In genomic region chr14:54658836-54659235, GRCh38 we compare ENCODE assay signal across 24 cellular contexts.
A peak's percentile ranks its signal among the peaks of the same experiment; 100 is the strongest.
DNase-seq lines count a peak whose midpoint lies in the region; ATAC-seq and TF ChIP-seq lines count a peak whose summit lies in the region.
"Had no signal": no experiment of that assay in that cellular context is flagged by ENCODE, and none has a peak within 500 bp of the region (broad histone marks: within the 10 kb centered on the region; RNA-seq: fewer than 3 reads in every experiment).

No MANE protein-coding gene starts in this region.

- ATAC-seq in RWPE2 (ENCODE audit: low read depth) (no peak), HG02642 (IDR thresholded peaks at IDR 0.05; ENCODE audit: poor library complexity, unreplicated experiment) (no peak)
- ATAC-seq: K562 had no signal

- no peak overlapping the region for H3K9ac ChIP-seq in muscle layer of colon (ENCODE audit: low read length)

- no peak overlapping the region for H3K4me3 ChIP-seq in RWPE2 (ENCODE audit: severe bottlenecking)
- H3K4me3 ChIP-seq in muscle layer of colon (ENCODE audit: low read depth in 1 of 2, low read length in 2 of 2): no peak overlapping the region
- H3K4me3 ChIP-seq: K562, MG63, SK-N-MC had no signal

- peak overlapping the region; percentile 91 for H3K27ac ChIP-seq in RWPE2 (ENCODE audit: poor library complexity, severe bottlenecking)
- peak overlapping the region; percentile 90 for H3K27ac ChIP-seq in epithelial cell of prostate
- H3K27ac ChIP-seq in muscle layer of colon (ENCODE audit: low read depth, low read length): peak overlapping the region; percentile 0
- H3K27ac ChIP-seq: C4-2B, SK-N-MC had no signal

- no peaks in the 10 kb centered on the region for H3K9me3 ChIP-seq in RWPE2 (ENCODE audit: severe bottlenecking)
- no peaks in the 10 kb centered on the region for H3K9me3 ChIP-seq in muscle layer of colon (ENCODE audit: low read length)
- H3K9me3 ChIP-seq: MG63 had no signal

- no peak for TF ChIP-seq CTCF in RWPE2 (IDR thresholded peaks at IDR 0.05; ENCODE audit: poor library complexity, severe bottlenecking)

- peak; percentile 36 for DNase-seq in NCI-H748 treated with DMSO at 0.1 percent for 48 hours (lab: John Stamatoyannopoulos, UW)
- no peak for DNase-seq in NCI-H748 (lab: John Stamatoyannopoulos, UW; ENCODE audit: unreplicated experiment)
- DNase-seq in RWPE2 (ENCODE audit: low spot score): no peak
- DNase-seq in epithelial cell of prostate (ENCODE audit: low read depth, low spot score): no peak
- no peak for DNase-seq in SHP77 treated with DMSO at 0.1 percent for 48 hours (lab: John Stamatoyannopoulos, UW)
- DNase-seq in foreskin melanocyte: no peak
- DNase-seq: 8988T; AML-193; CD8-positive, alpha-beta memory T cell; DMS79; H7; MG63; NCI-H1092 treated with DMSO at 0.1 percent for 48 hours; NCI-H1436 treated with DMSO at 0.1 percent for 48 hours; NCI-H1930; NCI-H2227 treated with DMSO at 0.1 percent for 48 hours; NCI-H510A; NCI-H774; Right ventricle myocardium superior had no signal

- no peaks in the 10 kb centered on the region for H3K27me3 ChIP-seq in RWPE2 (ENCODE audit: insufficient read depth, poor library complexity, severe bottlenecking)
- no peaks in the 10 kb centered on the region for H3K27me3 ChIP-seq in muscle layer of colon (ENCODE audit: control insufficient read depth in 1 of 2, insufficient read depth in 2 of 2, low read length in 2 of 2)
- H3K27me3 ChIP-seq: MG63 had no signal

- H3K36me3 ChIP-seq in RWPE2 (ENCODE audit: low read depth): no peaks in the 10 kb centered on the region
- peaks cover 7% of the 10 kb centered on the region for H3K36me3 ChIP-seq in muscle layer of colon (ENCODE audit: insufficient read depth, low read length)
- H3K36me3 ChIP-seq: MG63 had no signal

- peaks cover 29% of the 10 kb centered on the region for H3K4me1 ChIP-seq in RWPE2 (ENCODE audit: insufficient read depth, poor library complexity, severe bottlenecking)
- H3K4me1 ChIP-seq in muscle layer of colon (ENCODE audit: insufficient read depth, low read length): peaks cover 28% of the 10 kb centered on the region

Comparison
In these comparisons a context has a peak if more than half of its experiments do, and no peak if none do; other contexts are left out.
1. H3K27ac ChIP-seq: peak in every context shown above with its lines; median percentile 91 in RWPE2; 90 in epithelial cell of prostate; 0 in muscle layer of colon.